Comparison of ENCODE assay signal across 19 cellular contexts in genomic region chr6:19849196-19849595, GRCh38. TPM values are rescaled to one million over a fixed set of nuclear protein-coding genes. Genes with fewer than 3 reads are reported as not detected.
DNase-seq lines count a peak whose midpoint lies in the region; ATAC-seq and TF ChIP-seq lines count a peak whose summit lies in the region.
"Had no signal": no experiment of that assay in that cellular context is flagged by ENCODE, and none has a peak within 500 bp of the region (broad histone marks: within the 10 kb centered on the region; RNA-seq: fewer than 3 reads in every experiment).

No MANE protein-coding gene starts in this region.

- TF ChIP-seq CTCF in SK-N-SH (IDR thresholded peaks at IDR 0.05) (no peak), lower lobe of right lung (IDR thresholded peaks at IDR 0.05) (no peak), upper lobe of right lung (IDR thresholded peaks at IDR 0.05) (no peak)

- no peak for TF ChIP-seq EP300 in SK-N-SH (IDR thresholded peaks at IDR 0.05; ENCODE audit: borderline replicate concordance in 1 of 2, low read depth in 1 of 2, low read length in 1 of 2)

- H2AFZ ChIP-seq in SK-N-SH (ENCODE audit: low read depth): peak overlapping the region; percentile 31; the same call in 1 of the 2 replicates

- WGBS in SK-N-SH (ENCODE audit: low lambda C conversion rate): 30% methylated on average over 3 of the region's 3 CpGs

- no peaks in the 10 kb centered on the region for H3K9me2 ChIP-seq in SK-N-SH

- H3K4me1 Mint-ChIP-seq in naive thymus-derived CD4-positive, alpha-beta T cell: no peaks in the 10 kb centered on the region

- H3K4me2 ChIP-seq in SK-N-SH: no peak overlapping the region

- no peaks in the 10 kb centered on the region for H4K20me1 ChIP-seq in SK-N-SH (ENCODE audit: insufficient read depth)

- CTCF ChIA-PET in SK-N-SH (lab: Yijun Ruan, JAX): no interaction called here
- CTCF ChIA-PET in naive thymus-derived CD4-positive, alpha-beta T cell (lab: Charles Lee): no interaction called here

- H3K9me3 ChIP-seq in SK-N-SH (no peaks in the 10 kb centered on the region), lower lobe of right lung (no peaks in the 10 kb centered on the region), upper lobe of right lung (no peaks in the 10 kb centered on the region)
- H3K9me3 ChIP-seq in naive thymus-derived CD4-positive, alpha-beta T cell (ENCODE audit: control insufficient read depth in 2 of 3, low read length in 3 of 3): no peaks in the 10 kb centered on the region
- no peaks in the 10 kb centered on the region for H3K9me3 ChIP-seq in effector memory CD4-positive, alpha-beta T cell (ENCODE audit: control insufficient read depth, low read length)

- no peaks in the 10 kb centered on the region for H3F3A ChIP-seq in SK-N-SH (replicated peaks; ENCODE audit: insufficient read depth)

- H3K27me3 ChIP-seq in SK-N-SH (ENCODE audit: insufficient read depth): no peaks in the 10 kb centered on the region; the same call in 1 of the 2 replicates
- H3K27me3 ChIP-seq in lower lobe of right lung (ENCODE audit: low read depth): no peaks in the 10 kb centered on the region
- no peaks in the 10 kb centered on the region for H3K27me3 ChIP-seq in upper lobe of right lung
- H3K27me3 ChIP-seq in naive thymus-derived CD4-positive, alpha-beta T cell (ENCODE audit: control insufficient read depth in 2 of 2, insufficient read depth in 2 of 2, low read length in 2 of 2): no peaks in the 10 kb centered on the region
- H3K27me3 ChIP-seq in effector memory CD4-positive, alpha-beta T cell (replicated peaks; ENCODE audit: control insufficient read depth, insufficient read depth, low read length, poor library complexity, severe bottlenecking): no peaks in the 10 kb centered on the region

- H3K4me3 ChIP-seq in SK-N-SH (ENCODE audit: low read depth in 2 of 2, low read length in 1 of 2): no peak overlapping the region
- H3K4me3 ChIP-seq in lower lobe of right lung: no peak overlapping the region
- H3K4me3 ChIP-seq in upper lobe of right lung: no peak overlapping the region
- H3K4me3 ChIP-seq in naive thymus-derived CD4-positive, alpha-beta T cell (ENCODE audit: low read length): no peak overlapping the region
- no peak overlapping the region for H3K4me3 ChIP-seq in effector memory CD4-positive, alpha-beta T cell (ENCODE audit: insufficient read depth, low read depth, low read length, poor library complexity, severe bottlenecking)

- H3K9me3 Mint-ChIP-seq in naive thymus-derived CD4-positive, alpha-beta T cell: peaks cover 0 to 6% (median 1%) of the 10 kb centered on the region in 11 donors

- H3K4me3 Mint-ChIP-seq in naive thymus-derived CD4-positive, alpha-beta T cell: no peak overlapping the region

- no peaks in the 10 kb centered on the region for H3K79me2 ChIP-seq in SK-N-SH (ENCODE audit: insufficient read depth)

- POLR2A ChIA-PET in SK-N-SH (lab: Yijun Ruan, JAX): no interaction called here
- POLR2A ChIA-PET in naive thymus-derived CD4-positive, alpha-beta T cell (lab: Charles Lee): no interaction called here

- H3K36me3 ChIP-seq in SK-N-SH (replicated peaks in 1 of 2; ENCODE audit: control insufficient read depth in 1 of 2, insufficient read depth in 2 of 2, low read length in 1 of 2) (no peaks in the 10 kb centered on the region), lower lobe of right lung (no peaks in the 10 kb centered on the region), upper lobe of right lung (no peaks in the 10 kb centered on the region)
- H3K36me3 ChIP-seq in naive thymus-derived CD4-positive, alpha-beta T cell (ENCODE audit: control insufficient read depth in 2 of 3, insufficient read depth in 3 of 3, low read length in 3 of 3): no peaks in the 10 kb centered on the region
- no peaks in the 10 kb centered on the region for H3K36me3 ChIP-seq in effector memory CD4-positive, alpha-beta T cell (ENCODE audit: control insufficient read depth, insufficient read depth, low read length)

- H3K27ac ChIP-seq in SK-N-SH (ENCODE audit: low read depth in 2 of 2, low read length in 1 of 2): no peak overlapping the region
- H3K27ac ChIP-seq in caudate nucleus (ENCODE audit: low read depth, low read length): peak overlapping the region; percentile 8
- peak overlapping the region; percentile 13 for H3K27ac ChIP-seq in lower lobe of right lung
- peak overlapping the region; percentile 21 for H3K27ac ChIP-seq in upper lobe of right lung
- no peak overlapping the region for H3K27ac ChIP-seq in naive thymus-derived CD4-positive, alpha-beta T cell (ENCODE audit: low read depth, low read length)
- no peak overlapping the region for H3K27ac ChIP-seq in effector memory CD4-positive, alpha-beta T cell (ENCODE audit: insufficient read depth, low read length, poor library complexity, severe bottlenecking)
- H3K27ac ChIP-seq: C4-2B had no signal

- no peaks in the 10 kb centered on the region for H3K36me3 Mint-ChIP-seq in naive thymus-derived CD4-positive, alpha-beta T cell

- no peak overlapping the region for H3K27ac Mint-ChIP-seq in naive thymus-derived CD4-positive, alpha-beta T cell

- TF ChIP-seq RAD21 in SK-N-SH (IDR thresholded peaks at IDR 0.05; ENCODE audit: low read length): no peak

- H3K4me1 ChIP-seq in SK-N-SH (ENCODE audit: control insufficient read depth in 1 of 2, insufficient read depth in 2 of 2, low read depth in 1 of 2, low read length in 1 of 2) (peaks cover 0 to 9% of the 10 kb centered on the region in 2 experiments; a peak in 1 of 4 replicates), lower lobe of right lung (peaks cover 6% of the 10 kb centered on the region), upper lobe of right lung (peaks cover 4% of the 10 kb centered on the region)
- no peaks in the 10 kb centered on the region for H3K4me1 ChIP-seq in naive thymus-derived CD4-positive, alpha-beta T cell (ENCODE audit: control insufficient read depth in 2 of 2, insufficient read depth in 2 of 2, low read length in 2 of 2)
- H3K4me1 ChIP-seq in effector memory CD4-positive, alpha-beta T cell (ENCODE audit: control insufficient read depth, insufficient read depth, low read length, poor library complexity, severe bottlenecking): no peaks in the 10 kb centered on the region

- intact Hi-C loops in lower lobe of right lung (cut with DNase I) (no loop called here), upper lobe of right lung (cut with DNase I) (no loop called here)
- intact Hi-C loops in naive thymus-derived CD4-positive, alpha-beta T cell (cut with micrococcal nuclease): no loop called here

- DNase-seq in SK-N-SH (no peak), caudate nucleus (lab: John Stamatoyannopoulos, UW) (no peak), lower lobe of right lung (no peak), upper lobe of right lung (no peak)
- DNase-seq in naive thymus-derived CD4-positive, alpha-beta T cell: no peak
- DNase-seq in effector memory CD4-positive, alpha-beta T cell: no peak
- DNase-seq: 8988T, COR-L47, IMR-90, Kasumi-1, NCI-H1417 treated with DMSO at 0.1 percent for 48 hours, NCI-H2081, NCI-H226, NCI-H526, PC-3 had no signal

- ATAC-seq in SK-N-SH treated with all-trans-retinoic acid at 6 μM for 48 hours: no peak
- no peak for ATAC-seq in lower lobe of right lung
- no peak for ATAC-seq in upper lobe of right lung
- no peak for ATAC-seq in naive thymus-derived CD4-positive, alpha-beta T cell
- ATAC-seq in GM18520 (IDR thresholded peaks at IDR 0.05; ENCODE audit: unreplicated experiment): no peak
- ATAC-seq: HCT116, PC-3 had no signal

- peaks cover 2 to 42% (median 15%) of the 10 kb centered on the region in 5 donors for H3K27me3 Mint-ChIP-seq in naive thymus-derived CD4-positive, alpha-beta T cell

- H3K9ac ChIP-seq in SK-N-SH: no peak overlapping the region

TF ChIP-seq in SK-N-SH, 30 proteins besides CTCF, POLR2A, EP300 and RAD21:
- TF ChIP-seq PBX3 (IDR thresholded peaks at IDR 0.05) (no peak), FOXJ3 (CRISPR knock-in tag; IDR thresholded peaks at IDR 0.05) (no peak), EZH2phosphoT487 (IDR thresholded peaks at IDR 0.05; ENCODE audit: borderline replicate concordance, low read depth) (no peak), SMC3 (IDR thresholded peaks at IDR 0.05; ENCODE audit: low read depth, low read length) (no peak), NFIC (IDR thresholded peaks at IDR 0.05; ENCODE audit: borderline replicate concordance) (no peak), FOXM1 (IDR thresholded peaks at IDR 0.05; ENCODE audit: low read depth) (no peak), YY1 (IDR thresholded peaks at IDR 0.05; ENCODE audit: low read depth) (no peak)

TF ChIP-seq in SK-N-SH treated with all-trans-retinoic acid at 6 μM for 48 hours, 23 proteins besides CTCF, POLR2A, EP300 and RAD21 (continues in another document):
- TF ChIP-seq ZFP30 (CRISPR knock-in tag; IDR thresholded peaks at IDR 0.05) (no peak), TCF4 (CRISPR knock-in tag; IDR thresholded peaks at IDR 0.05; ENCODE audit: borderline replicate concordance) (no peak), CSRNP3 (CRISPR knock-in tag; IDR thresholded peaks at IDR 0.05) (no peak)

RNA-seq across cellular contexts. Expression of gene ID4, which starts 12.0 kb away (rescaled TPM):
- polyA plus RNA-seq in SK-N-SH (2012; rRNA removed): 4.0 and 4.9 TPM in 2 replicates
- polyA plus RNA-seq in SK-N-SH (2012; cell fraction: cytosol; rRNA removed): 2.1 and 3.1 TPM in 2 replicates
- 13.3 and 16.5 TPM in 2 replicates for polyA plus RNA-seq in SK-N-SH (2012; cell fraction: nucleus; rRNA removed)
- 27.8 TPM for total RNA-seq in lower lobe of right lung
- 35.2 TPM for total RNA-seq in upper lobe of right lung
- total RNA-seq in naive thymus-derived CD4-positive, alpha-beta T cell: not detected
- polyA plus RNA-seq in naive thymus-derived CD4-positive, alpha-beta T cell: not detected

Comparison
In these comparisons a context has a peak if more than half of its experiments do, and no peak if none do; other contexts are left out.
1. H3K27ac ChIP-seq: peak in caudate nucleus (single experiment), lower lobe of right lung (single experiment) and upper lobe of right lung (single experiment); none in SK-N-SH (0 of 2), naive thymus-derived CD4-positive, alpha-beta T cell (single experiment) and effector memory CD4-positive, alpha-beta T cell (single experiment).
2. RNA of gene ID4, which starts 12.0 kb away (total RNA-seq): 35.2 TPM in upper lobe of right lung (single experiment) and 27.8 TPM in lower lobe of right lung (single experiment); not detected in naive thymus-derived CD4-positive, alpha-beta T cell; every median in the first group is over 10 times any median in the second.